In genomic region chr12:124115976-124116690, GRCh38 we compare ENCODE assay signal across 28 cellular contexts.
"Had no signal": no experiment of that assay in that cellular context is flagged by ENCODE, and none has a peak within 500 bp of the region (broad histone marks: within the 10 kb centered on the region; RNA-seq: fewer than 3 reads in every experiment).

No MANE protein-coding gene starts in this region.

- H3K9me3 Mint-ChIP-seq: natural killer cell treated with Interleukin-12 subunit alpha and Interleukin-12 subunit beta and Interleukin-15 and Interleukin-18, amount 100 ng/mL, for 72 hours; stimulated activated naive B cell treated with anti-CD40 and anti-IgM and Interleukin-4, amounts not matched to agents 10 μg/mL and 1 μg/mL and 100 μg/mL, for 72 hours had no signal

- H3K27ac Mint-ChIP-seq: activated CD4-positive, alpha-beta T cell treated with anti-CD3 and anti-CD28 coated beads, Interleukin-2, amount 10 ng/mL, durations not matched to agents 7 days and 5 days; activated CD8-positive, alpha-beta memory T cell treated with anti-CD3 and anti-CD28 coated beads, Interleukin-2, amount 10 ng/mL, durations not matched to agents 7 days and 5 days; activated CD8-positive, alpha-beta T cell treated with anti-CD3 and anti-CD28 coated beads, Interleukin-2, amount 10 ng/mL, durations not matched to agents 7 days and 5 days; activated naive CD8-positive, alpha-beta T cell; natural killer cell treated with Interleukin-12 subunit alpha and Interleukin-12 subunit beta and Interleukin-15 and Interleukin-18, amount 100 ng/mL, for 72 hours; stimulated activated naive B cell treated with anti-CD40 and anti-IgM and Interleukin-4, amounts not matched to agents 10 μg/mL and 1 μg/mL and 100 μg/mL, for 72 hours had no signal

- H3K4me2 ChIP-seq: hepatocyte had no signal

- H3K36me3 Mint-ChIP-seq: activated CD8-positive, alpha-beta memory T cell treated with anti-CD3 and anti-CD28 coated beads, Interleukin-2, amount 10 ng/mL, durations not matched to agents 7 days and 5 days; activated naive CD8-positive, alpha-beta T cell; natural killer cell treated with Interleukin-12 subunit alpha and Interleukin-12 subunit beta and Interleukin-15 and Interleukin-18, amount 100 ng/mL, for 72 hours; stimulated activated naive B cell treated with anti-CD40 and anti-IgM and Interleukin-4, amounts not matched to agents 10 μg/mL and 1 μg/mL and 100 μg/mL, for 72 hours had no signal

- ATAC-seq: activated CD8-positive, alpha-beta memory T cell treated with anti-CD3 and anti-CD28 coated beads, Interleukin-2, amount 10 ng/mL, durations not matched to agents 7 days and 5 days; activated CD8-positive, alpha-beta T cell treated with anti-CD3 and anti-CD28 coated beads, Interleukin-2, amount 10 ng/mL, durations not matched to agents 7 days and 5 days; left lung; lower lobe of right lung; mucosa of descending colon; natural killer cell treated with Interleukin-12 subunit alpha and Interleukin-12 subunit beta and Interleukin-15 and Interleukin-18, amount 100 ng/mL, for 72 hours; psoas muscle; stimulated activated naive B cell treated with anti-CD40 and anti-IgM and Interleukin-4, amounts not matched to agents 10 μg/mL and 1 μg/mL and 100 μg/mL, for 72 hours had no signal

- H3K4me1 ChIP-seq: left lung, lower lobe of right lung, parathyroid adenoma, psoas muscle, right atrium auricular region, suprapubic skin, tibial artery, upper lobe of right lung had no signal

- H2AFZ ChIP-seq: hepatocyte, parathyroid adenoma had no signal

- H3K36me3 ChIP-seq: left lung, lower lobe of right lung, right atrium auricular region, suprapubic skin, tibial artery, upper lobe of right lung had no signal

- H3K27me3 Mint-ChIP-seq: activated CD4-positive, alpha-beta T cell treated with anti-CD3 and anti-CD28 coated beads, Interleukin-2, amount 10 ng/mL, durations not matched to agents 7 days and 5 days; activated CD8-positive, alpha-beta memory T cell treated with anti-CD3 and anti-CD28 coated beads, Interleukin-2, amount 10 ng/mL, durations not matched to agents 7 days and 5 days; activated naive CD8-positive, alpha-beta T cell had no signal

- H3K79me2 ChIP-seq: hepatocyte, parathyroid adenoma had no signal

- H3K4me3 Mint-ChIP-seq: activated CD4-positive, alpha-beta T cell treated with anti-CD3 and anti-CD28 coated beads, Interleukin-2, amount 10 ng/mL, durations not matched to agents 7 days and 5 days; activated CD8-positive, alpha-beta memory T cell treated with anti-CD3 and anti-CD28 coated beads, Interleukin-2, amount 10 ng/mL, durations not matched to agents 7 days and 5 days; activated CD8-positive, alpha-beta T cell treated with anti-CD3 and anti-CD28 coated beads, Interleukin-2, amount 10 ng/mL, durations not matched to agents 7 days and 5 days; activated naive CD8-positive, alpha-beta T cell; natural killer cell treated with Interleukin-12 subunit alpha and Interleukin-12 subunit beta and Interleukin-15 and Interleukin-18, amount 100 ng/mL, for 72 hours; stimulated activated naive B cell treated with anti-CD40 and anti-IgM and Interleukin-4, amounts not matched to agents 10 μg/mL and 1 μg/mL and 100 μg/mL, for 72 hours had no signal

- H3K4me1 Mint-ChIP-seq: stimulated activated naive B cell treated with anti-CD40 and anti-IgM and Interleukin-4, amounts not matched to agents 10 μg/mL and 1 μg/mL and 100 μg/mL, for 72 hours had no signal

- H3K27ac ChIP-seq: hepatocyte, left lung, lower lobe of right lung, parathyroid adenoma, psoas muscle, right atrium auricular region, suprapubic skin, tibial artery, upper lobe of right lung had no signal

- H3K9me3 ChIP-seq: left lung, lower lobe of right lung, mucosa of descending colon, psoas muscle, right atrium auricular region, suprapubic skin, upper lobe of right lung had no signal

- H3K4me3 ChIP-seq: hepatocyte, left lung, lower lobe of right lung, mucosa of descending colon, psoas muscle, right atrium auricular region, suprapubic skin, tibial artery, upper lobe of right lung had no signal

- DNase-seq: activated CD4-positive, alpha-beta T cell treated with anti-CD3 and anti-CD28 coated beads for 1 hour; activated CD4-positive, alpha-beta T cell treated with anti-CD3 and anti-CD28 coated beads, Interleukin-2, amount 10 ng/mL, durations not matched to agents 7 days and 5 days; activated CD8-positive, alpha-beta memory T cell treated with anti-CD3 and anti-CD28 coated beads, Interleukin-2, amount 10 ng/mL, durations not matched to agents 7 days and 5 days; activated CD8-positive, alpha-beta T cell treated with anti-CD3 and anti-CD28 coated beads, Interleukin-2, amount 10 ng/mL, durations not matched to agents 7 days and 5 days; activated effector memory CD4-positive, alpha-beta T cell treated with Interleukin-2 at 50 U/mL for 16 hours; activated naive CD4-positive, alpha-beta T cell treated with Interleukin-2 at 50 U/mL for 16 hours; activated T-cell treated with anti-CD3 and anti-CD28 coated beads for 4 hours; anterior cingulate cortex; dermis blood vessel endothelial cell; effector CD8-positive, alpha-beta T cell; left lung; lower lobe of right lung; mesenchymal stem cell; mucosa of descending colon; nucleus accumbens; psoas muscle; stimulated activated CD4-positive, alpha-beta T cell treated with anti-CD3 and anti-CD28 coated beads, Interleukin-15, amount 100 ng/mL, for 24 hours; stimulated activated CD4-positive, alpha-beta T cell treated with anti-CD3 and anti-CD28 coated beads, Interleukin-2, amount 100 ng/mL, for 24 hours; stimulated activated naive B cell treated with anti-CD40 and anti-IgM and Interleukin-4, amounts not matched to agents 10 μg/mL and 1 μg/mL and 100 μg/mL, for 72 hours; T-helper 2 cell; tibial artery; upper lobe of right lung had no signal

- H3K27me3 ChIP-seq: hepatocyte, left lung, right atrium auricular region, suprapubic skin, upper lobe of right lung had no signal

- H3K9ac ChIP-seq: parathyroid adenoma had no signal
